Comparison of ENCODE assay signal across 29 cellular contexts in genomic region chr21:45709696-45710268, GRCh38.
"Had no signal": no experiment of that assay in that cellular context is flagged by ENCODE, and none has a peak within 500 bp of the region (broad histone marks: within the 10 kb centered on the region; RNA-seq: fewer than 3 reads in every experiment).

No MANE protein-coding gene starts in this region.

- H3K4me2 ChIP-seq: PC-9 had no signal

- H3K27me3 ChIP-seq: colonic mucosa had no signal

- H3K9me3 Mint-ChIP-seq: activated CD4-positive, alpha-beta T cell treated with anti-CD3 and anti-CD28 coated beads, Interleukin-2, amount 10 ng/mL, durations not matched to agents 24 days and 14 days had no signal

- H3K4me1 ChIP-seq: colonic mucosa had no signal

- H3K4me3 Mint-ChIP-seq: activated CD4-positive, alpha-beta T cell treated with anti-CD3 and anti-CD28 coated beads, Interleukin-2, amount 10 ng/mL, durations not matched to agents 24 days and 14 days; activated CD8-positive, alpha-beta T cell treated with anti-CD3 and anti-CD28 coated beads, Interleukin-2, amount 10 ng/mL, durations not matched to agents 7 days and 5 days; activated naive CD4-positive, alpha-beta T cell treated with anti-CD3 and anti-CD28 coated beads, Interleukin-2, amount 10 ng/mL, durations not matched to agents 7 days and 5 days; brain; central memory CD8-positive, alpha-beta T cell had no signal

- DNase-seq: activated CD4-positive, alpha-beta T cell treated with anti-CD3 and anti-CD28 coated beads for 1 hour; activated CD4-positive, alpha-beta T cell treated with anti-CD3 and anti-CD28 coated beads, Interleukin-2, amount 10 ng/mL, durations not matched to agents 24 days and 14 days; activated CD4-positive, alpha-beta T cell treated with anti-CD3 and anti-CD28 coated beads, Interleukin-2, amount 50 U/mL, for 48 hours; activated CD4-positive, CD25-positive, alpha-beta regulatory T cell; activated CD8-positive, alpha-beta T cell treated with anti-CD3 and anti-CD28 coated beads, Interleukin-2, amount 10 ng/mL, durations not matched to agents 7 days and 5 days; activated gamma-delta T cell; activated naive CD4-positive, alpha-beta T cell treated with anti-CD3 and anti-CD28 coated beads, Interleukin-2, amount 10 ng/mL, durations not matched to agents 7 days and 5 days; anterior cingulate cortex; colonic mucosa; Kasumi-1; KG1; MM.1S; NCI-H1092; NCI-H1436 treated with DMSO at 0.1 percent for 48 hours; NCI-H1694 treated with DMSO at 0.1 percent for 48 hours; NCI-H2029; NCI-H345; NCI-H524 treated with DMSO at 0.1 percent for 48 hours; NCI-H748 treated with DMSO at 0.1 percent for 48 hours; NK-92 treated with Interleukin-12 subunit alpha and Interleukin-12 subunit beta, amount 100 ng/mL, for 24 hours; PC-9; Right ventricle myocardium superior; SW 1271; T1000; WERI-Rb-1 had no signal

- FAIRE-seq: RCC 7860 had no signal

- H3K4me1 Mint-ChIP-seq: activated naive CD4-positive, alpha-beta T cell treated with anti-CD3 and anti-CD28 coated beads, Interleukin-2, amount 10 ng/mL, durations not matched to agents 7 days and 5 days; central memory CD8-positive, alpha-beta T cell had no signal

- H3K27ac ChIP-seq: colonic mucosa, PC-9, WERI-Rb-1 had no signal

- H2AFZ ChIP-seq: PC-9 had no signal

- H3K4me3 ChIP-seq: colonic mucosa, PC-9 had no signal

- H3K36me3 Mint-ChIP-seq: activated naive CD4-positive, alpha-beta T cell treated with anti-CD3 and anti-CD28 coated beads, Interleukin-2, amount 10 ng/mL, durations not matched to agents 7 days and 5 days had no signal

- H3K27me3 Mint-ChIP-seq: activated CD4-positive, alpha-beta T cell treated with anti-CD3 and anti-CD28 coated beads, Interleukin-2, amount 10 ng/mL, durations not matched to agents 24 days and 14 days; activated naive CD4-positive, alpha-beta T cell treated with anti-CD3 and anti-CD28 coated beads, Interleukin-2, amount 10 ng/mL, durations not matched to agents 7 days and 5 days; brain had no signal

- H3K27ac Mint-ChIP-seq: activated CD4-positive, alpha-beta T cell treated with anti-CD3 and anti-CD28 coated beads, Interleukin-2, amount 10 ng/mL, durations not matched to agents 24 days and 14 days; activated CD8-positive, alpha-beta T cell treated with anti-CD3 and anti-CD28 coated beads, Interleukin-2, amount 10 ng/mL, durations not matched to agents 7 days and 5 days; activated naive CD4-positive, alpha-beta T cell treated with anti-CD3 and anti-CD28 coated beads, Interleukin-2, amount 10 ng/mL, durations not matched to agents 7 days and 5 days; activated T-helper 2 cell treated with anti-CD3 and anti-CD28 coated beads, Interferon-gamma antibody, Interleukin-2, Interleukin-4, amounts not matched to agents 10 μg/mL and 5 μg/mL and 100 μg/mL, durations not matched to agents 14 hours and 24 hours and 36 hours; brain had no signal

- ATAC-seq: activated CD8-positive, alpha-beta T cell treated with anti-CD3 and anti-CD28 coated beads, Interleukin-2, amount 10 ng/mL, durations not matched to agents 7 days and 5 days had no signal

- H3K36me3 ChIP-seq: colonic mucosa, WERI-Rb-1 had no signal

- H3K9me3 ChIP-seq: colonic mucosa had no signal
